ENCODE assay signal across 34 cellular contexts in the genomic region with DNA sequence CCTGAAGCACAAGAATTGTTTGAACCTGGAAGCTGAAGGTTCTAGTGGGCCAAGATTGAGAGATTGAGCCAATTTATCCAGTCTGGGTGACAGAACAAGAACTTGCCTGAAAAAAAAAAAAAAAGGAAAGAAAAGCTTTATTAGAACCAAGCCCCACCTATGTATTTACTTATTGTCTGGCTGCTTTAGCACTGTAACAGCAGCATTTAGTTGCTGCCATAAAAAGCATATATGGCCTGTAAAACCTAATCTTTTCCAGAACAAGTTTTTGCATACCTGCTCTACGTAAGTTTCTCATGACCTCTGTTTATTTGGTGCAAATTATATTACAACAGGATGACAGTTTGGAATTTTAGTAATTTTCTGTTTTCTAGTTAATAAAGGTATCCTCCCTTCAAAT.
"Had no signal": no experiment of that assay in that cellular context is flagged by ENCODE, and none has a peak within 500 bp of the region (broad histone marks: within the 10 kb centered on the region; RNA-seq: fewer than 3 reads in every experiment).

No MANE protein-coding gene starts in this region.

- DNase-seq: Karpas-422, Kasumi-1, MG63, MM.1S, MV-4-11, NCI-H1048, NCI-H1092, NCI-H1092 treated with DMSO at 0.1 percent for 48 hours, NCI-H1105, NCI-H1105 treated with DMSO at 0.1 percent for 48 hours, NCI-H1417, NCI-H1417 treated with DMSO at 0.1 percent for 48 hours, NCI-H1436, NCI-H1436 treated with DMSO at 0.1 percent for 48 hours, NCI-H146, NCI-H1694 treated with DMSO at 0.1 percent for 48 hours, NCI-H187, NCI-H187 treated with DMSO at 0.1 percent for 48 hours, NCI-H1930, NCI-H2029, NCI-H2029 treated with DMSO at 0.1 percent for 48 hours, NCI-H2081, NCI-H2081 treated with DMSO at 0.1 percent for 48 hours, NCI-H2107, NCI-H2171, NCI-H2171 treated with DMSO at 0.1 percent for 48 hours, NCI-H2227 treated with DMSO at 0.1 percent for 48 hours, NCI-H226, NCI-H345, NCI-H446, NCI-H446 treated with DMSO at 0.1 percent for 48 hours, NCI-H510A, NCI-H510A treated with DMSO at 0.1 percent for 48 hours, NCI-H524 had no signal

- H3K4me3 ChIP-seq: MG63 had no signal

- H3K9me3 ChIP-seq: MG63 had no signal

- H3K36me3 ChIP-seq: MG63 had no signal
